Comparison of ENCODE assay signal across 20 cellular contexts in genomic region chrX:136692271-136692670, GRCh38. TPM values are rescaled to one million over a fixed set of nuclear protein-coding genes. Genes with fewer than 3 reads are reported as not detected.
DNase-seq lines count a peak whose midpoint lies in the region; ATAC-seq and TF ChIP-seq lines count a peak whose summit lies in the region.
"Had no signal": no experiment of that assay in that cellular context is flagged by ENCODE, and none has a peak within 500 bp of the region (broad histone marks: within the 10 kb centered on the region; RNA-seq: fewer than 3 reads in every experiment).

No MANE protein-coding gene starts in this region.

- peaks cover 0 to 31% (median 0%) of the 10 kb centered on the region in 7 donors for H3K27me3 ChIP-seq in heart right ventricle
- H3K27me3 ChIP-seq in MM.1S (replicated peaks; ENCODE audit: insufficient read depth, low read length), result no peaks in the 10 kb centered on the region

- no peak for ATAC-seq in heart right ventricle
- ATAC-seq: HepG2 had no signal

- intact Hi-C loops in heart right ventricle (cut with DNase I), result loop anchor here in 1 of 10 donors (10.0 kb wide), 1 partner anchor 87 kb away; no protein-coding TSS in a partner anchor

- no peaks in the 10 kb centered on the region for H3K27me3 Mint-ChIP-seq in activated naive CD4-positive, alpha-beta T cell treated with anti-CD3 and anti-CD28 coated beads, Interleukin-2, amount 10 ng/mL, durations not matched to agents 7 days and 5 days
- peaks cover 0 to 7% (median 2%) of the 10 kb centered on the region in 3 donors for H3K27me3 Mint-ChIP-seq in immature natural killer cell (ENCODE audit: low read depth in 3 of 3)

- H3F3A ChIP-seq in MM.1S (ENCODE audit: insufficient read depth, low read length), result peaks cover 21% of the 10 kb centered on the region

- no peaks in the 10 kb centered on the region for H3K9me3 Mint-ChIP-seq in activated naive CD4-positive, alpha-beta T cell treated with anti-CD3 and anti-CD28 coated beads, Interleukin-2, amount 10 ng/mL, durations not matched to agents 7 days and 5 days
- no peaks in the 10 kb centered on the region for H3K9me3 Mint-ChIP-seq in immature natural killer cell

- H3K9me2 ChIP-seq in MM.1S (replicated peaks; ENCODE audit: insufficient read depth, low read length), result no peaks in the 10 kb centered on the region

- 95 to 96% methylated on average over 4 of the region's 4 CpGs for WGBS in heart right ventricle, 2 donors

- H3K4me3 Mint-ChIP-seq in activated naive CD4-positive, alpha-beta T cell treated with anti-CD3 and anti-CD28 coated beads, Interleukin-2, amount 10 ng/mL, durations not matched to agents 7 days and 5 days, result no peak overlapping the region
- H3K4me3 Mint-ChIP-seq in immature natural killer cell, result no peak overlapping the region

- no peak for DNase-seq in activated naive CD4-positive, alpha-beta T cell treated with anti-CD3 and anti-CD28 coated beads, Interleukin-2, amount 10 ng/mL, durations not matched to agents 7 days and 5 days
- DNase-seq in activated naive CD4-positive, alpha-beta T cell treated with Interleukin-2 at 50 U/mL for 16 hours, result no peak
- DNase-seq in amniotic epithelial cell (ENCODE audit: low read depth) (peak; percentile 58), immature natural killer cell (no peak), heart right ventricle (no peak), germinal center (ENCODE audit: low spot score) (no peak), NCI-H345 (lab: John Stamatoyannopoulos, UW) (no peak), MM.1S (no peak)
- DNase-seq: C1 segment of cervical spinal cord, Calu3, DMS79, GDM1, Karpas-422, NCI-H1417, NCI-H1930, NCI-H2171, NCI-H510A, SHP77 treated with DMSO at 0.1 percent for 48 hours had no signal

- H3K36me3 ChIP-seq in heart right ventricle (peaks cover 0 to 43% (median 0%) of the 10 kb centered on the region in 9 donors), MM.1S (replicated peaks; ENCODE audit: insufficient read depth, low read length) (no peaks in the 10 kb centered on the region)

- H3K36me3 Mint-ChIP-seq in activated naive CD4-positive, alpha-beta T cell treated with anti-CD3 and anti-CD28 coated beads, Interleukin-2, amount 10 ng/mL, durations not matched to agents 7 days and 5 days, result peaks cover 35% of the 10 kb centered on the region
- H3K36me3 Mint-ChIP-seq in immature natural killer cell, result peaks cover 0 to 7% (median 4%) of the 10 kb centered on the region in 3 donors

- H3K27ac ChIP-seq in heart right ventricle (no peak overlapping the region), MM.1S (ENCODE audit: low read length) (no peak overlapping the region)

- no peak overlapping the region for H3K4me3 ChIP-seq in heart right ventricle
- H3K4me3 ChIP-seq in MM.1S (ENCODE audit: low read length), result no peak overlapping the region

- H3K79me2 ChIP-seq in MM.1S (ENCODE audit: low read length), result no peaks in the 10 kb centered on the region

- peak overlapping the region; percentile 33 for H3K27ac Mint-ChIP-seq in activated naive CD4-positive, alpha-beta T cell treated with anti-CD3 and anti-CD28 coated beads, Interleukin-2, amount 10 ng/mL, durations not matched to agents 7 days and 5 days
- peak overlapping the region in 4 of 6 donors; percentile 11 to 86 (median 67) for H3K27ac Mint-ChIP-seq in immature natural killer cell

- no peak overlapping the region for H3K4me2 ChIP-seq in MM.1S (ENCODE audit: low read depth, low read length)

- TF ChIP-seq CTCF in heart right ventricle (IDR thresholded peaks at IDR 0.05) (no peak), MM.1S (IDR thresholded peaks at IDR 0.05; ENCODE audit: low read length) (no peak)

- H3K9me3 ChIP-seq in heart right ventricle (no peaks in the 10 kb centered on the region), MM.1S (replicated peaks; ENCODE audit: insufficient read depth, low read length) (no peaks in the 10 kb centered on the region)

- H3K4me1 ChIP-seq in heart right ventricle (no peaks in the 10 kb centered on the region), MM.1S (ENCODE audit: low read length) (peaks cover 47% of the 10 kb centered on the region)

- H3K4me1 Mint-ChIP-seq in activated naive CD4-positive, alpha-beta T cell treated with anti-CD3 and anti-CD28 coated beads, Interleukin-2, amount 10 ng/mL, durations not matched to agents 7 days and 5 days, result peaks cover 87% of the 10 kb centered on the region
- H3K4me1 Mint-ChIP-seq in immature natural killer cell, result peaks cover 65 to 82% of the 10 kb centered on the region in 2 donors

- no peak overlapping the region for H3K9ac ChIP-seq in MM.1S (ENCODE audit: low read length)

- no peak overlapping the region for H2AFZ ChIP-seq in MM.1S (ENCODE audit: low read length)

- CTCF ChIA-PET in activated naive CD4-positive, alpha-beta T cell treated with anti-CD3 and anti-CD28 coated beads, Interleukin-2, amount 10 ng/mL, durations not matched to agents 7 days and 5 days (lab: Charles Lee), result no interaction called here

- H4K20me1 ChIP-seq in MM.1S (ENCODE audit: insufficient read depth, low read length), result no peaks in the 10 kb centered on the region

RNA-seq across cellular contexts. Expression of gene CD40LG, which starts 44.3 kb away (rescaled TPM):
- polyA plus RNA-seq in immature natural killer cell, result under 1 TPM; 0.21 to 0.63 (median 0.37) TPM
- under 1 TPM in 4 of 10 donors, not detected in 6; 0.21 to 0.67 (median 0.28) TPM for total RNA-seq in heart right ventricle
- under 1 TPM in 1 of 2 donors, not detected in 1; 0.06 TPM for polyA plus RNA-seq in heart right ventricle
- total RNA-seq: Calu3, H1, HepG2 had no signal
- polyA plus RNA-seq: H1, HepG2 had no signal
